ENCODE assay signal across 1 cellular context in genomic region chr1:54362881-54363340, GRCh38.
TF ChIP-seq lines count a peak whose summit lies in the region.

No MANE protein-coding gene starts in this region.

TF ChIP-seq in GM12891, 5 proteins besides CTCF, POLR2A, EP300 and RAD21:
- TF ChIP-seq PAX5 (IDR thresholded peaks at IDR 0.05; ENCODE audit: insufficient read depth, low read length, severe bottlenecking) (no peak), SPI1 (IDR thresholded peaks at IDR 0.05; ENCODE audit: low read depth, low read length) (no peak), POLR2AphosphoS5 (IDR thresholded peaks at IDR 0.05; ENCODE audit: low read depth, low read length) (no peak), POU2F2 (IDR thresholded peaks at IDR 0.05; ENCODE audit: low read depth, low read length) (no peak), TAF1 (IDR thresholded peaks at IDR 0.05; ENCODE audit: low read depth, low read length) (no peak)
